16 cellular contexts compared by ENCODE assay signal in genomic region chr3:46183330-46183729, GRCh38. TPM values are rescaled to one million over a fixed set of nuclear protein-coding genes. Genes with fewer than 3 reads are reported as not detected.
DNase-seq lines count a peak whose midpoint lies in the region; ATAC-seq and TF ChIP-seq lines count a peak whose summit lies in the region.
"Had no signal": no experiment of that assay in that cellular context is flagged by ENCODE, and none has a peak within 500 bp of the region (broad histone marks: within the 10 kb centered on the region; RNA-seq: fewer than 3 reads in every experiment).

No MANE protein-coding gene starts in this region.

- H3K9me3 Mint-ChIP-seq in memory B cell: peaks cover 2% of the 10 kb centered on the region
- no peaks in the 10 kb centered on the region for H3K9me3 Mint-ChIP-seq in CD4-positive, alpha-beta T cell
- peaks cover 2% of the 10 kb centered on the region for H3K9me3 Mint-ChIP-seq in stimulated activated effector memory CD8-positive, alpha-beta T cell treated with anti-CD3 and anti-CD28 coated beads, Interleukin-12 subunit alpha, Interleukin-12 subunit beta, amount 100 ng/mL, for 72 hours
- H3K9me3 Mint-ChIP-seq: T-helper 2 cell treated with Interferon-gamma antibody and Interleukin-4, amounts not matched to agents 5 μg/mL and 100 μg/mL, for 36 hours had no signal

- no peaks in the 10 kb centered on the region for H3K9me3 ChIP-seq in CD4-positive, alpha-beta T cell (ENCODE audit: control insufficient read depth, low read length)
- H3K9me3 ChIP-seq: ovary had no signal

- peak; percentile 77 for DNase-seq in CD1c-positive myeloid dendritic cell (ENCODE audit: extremely low spot score)
- no peak for DNase-seq in HFF-Myc (ENCODE audit: extremely low read depth, low read depth)
- DNase-seq in SK-MEL-5 (ENCODE audit: low read depth, low spot score): peak; percentile 7
- no peak for DNase-seq in memory B cell (ENCODE audit: low spot score in 2 of 2)
- no peak for DNase-seq in activated effector memory CD4-positive, alpha-beta T cell treated with Interleukin-2 at 50 U/mL for 16 hours
- DNase-seq in CD4-positive, alpha-beta T cell: no peak
- DNase-seq in stimulated activated effector memory CD8-positive, alpha-beta T cell treated with anti-CD3 and anti-CD28 coated beads, Interleukin-12 subunit alpha, Interleukin-12 subunit beta, amount 100 ng/mL, for 72 hours (ENCODE audit: low spot score in 2 of 2): no peak
- DNase-seq: left cardiac atrium; NCI-H1436 treated with DMSO at 0.1 percent for 48 hours; ovary; SIG-M5; stimulated activated CD4-positive, alpha-beta T cell treated with anti-CD3 and anti-CD28 coated beads, Interleukin-2, amount 100 ng/mL, for 48 hours had no signal

- ATAC-seq in memory B cell (ENCODE audit: low read depth): no peak
- no peak for ATAC-seq in GM18907 (IDR thresholded peaks at IDR 0.05; ENCODE audit: unreplicated experiment)
- ATAC-seq in CD4-positive, alpha-beta T cell (ENCODE audit: poor library complexity): no peak
- no peak for ATAC-seq in stimulated activated effector memory CD8-positive, alpha-beta T cell treated with anti-CD3 and anti-CD28 coated beads, Interleukin-12 subunit alpha, Interleukin-12 subunit beta, amount 100 ng/mL, for 72 hours
- ATAC-seq: K562 had no signal

- POLR2A ChIA-PET in CD4-positive, alpha-beta T cell (lab: Charles Lee): no interaction called here

- peaks cover 2% of the 10 kb centered on the region for H3K36me3 Mint-ChIP-seq in memory B cell
- no peaks in the 10 kb centered on the region for H3K36me3 Mint-ChIP-seq in CD4-positive, alpha-beta T cell (ENCODE audit: low read depth)
- H3K36me3 Mint-ChIP-seq in stimulated activated effector memory CD8-positive, alpha-beta T cell treated with anti-CD3 and anti-CD28 coated beads, Interleukin-12 subunit alpha, Interleukin-12 subunit beta, amount 100 ng/mL, for 72 hours: no peaks in the 10 kb centered on the region

- H3K4me3 ChIP-seq in HFF-Myc (replicated peaks; ENCODE audit: low read depth, low read length): no peak overlapping the region
- H3K4me3 ChIP-seq: K562, ovary had no signal

- H3K27ac Mint-ChIP-seq in memory B cell: peak overlapping the region; percentile 41
- no peak overlapping the region for H3K27ac Mint-ChIP-seq in CD4-positive, alpha-beta T cell
- no peak overlapping the region for H3K27ac Mint-ChIP-seq in stimulated activated effector memory CD8-positive, alpha-beta T cell treated with anti-CD3 and anti-CD28 coated beads, Interleukin-12 subunit alpha, Interleukin-12 subunit beta, amount 100 ng/mL, for 72 hours
- H3K27ac Mint-ChIP-seq: T-helper 2 cell treated with Interferon-gamma antibody and Interleukin-4, amounts not matched to agents 5 μg/mL and 100 μg/mL, for 36 hours had no signal

- CTCF ChIA-PET in CD4-positive, alpha-beta T cell (lab: Charles Lee): no interaction called here

- no peak overlapping the region for H3K4me3 Mint-ChIP-seq in memory B cell
- H3K4me3 Mint-ChIP-seq in CD4-positive, alpha-beta T cell: no peak overlapping the region
- H3K4me3 Mint-ChIP-seq in stimulated activated effector memory CD8-positive, alpha-beta T cell treated with anti-CD3 and anti-CD28 coated beads, Interleukin-12 subunit alpha, Interleukin-12 subunit beta, amount 100 ng/mL, for 72 hours: no peak overlapping the region
- H3K4me3 Mint-ChIP-seq: T-helper 2 cell treated with Interferon-gamma antibody and Interleukin-4, amounts not matched to agents 5 μg/mL and 100 μg/mL, for 36 hours had no signal

- intact Hi-C loops in CD4-positive, alpha-beta T cell (cut with DNase I, micrococcal nuclease): no loop called here

- peak; percentile 3 for TF ChIP-seq CTCF in HFF-Myc (IDR thresholded peaks at IDR 0.05; ENCODE audit: low read depth, low read length, missing control alignments)
- TF ChIP-seq CTCF in CD4-positive, alpha-beta T cell (IDR thresholded peaks at IDR 0.05): no peak

- in situ Hi-C loops in SK-MEL-5 (cut with HindIII; ENCODE audit: low pct_unique_long_range_greater_than_20kb, low sequenced_read_pairs): no loop called here

- H3K27me3 ChIP-seq in CD4-positive, alpha-beta T cell (ENCODE audit: control insufficient read depth, insufficient read depth, low read length): no peaks in the 10 kb centered on the region
- H3K27me3 ChIP-seq: ovary had no signal

- H3K4me1 Mint-ChIP-seq in memory B cell: peaks cover 30% of the 10 kb centered on the region
- no peaks in the 10 kb centered on the region for H3K4me1 Mint-ChIP-seq in CD4-positive, alpha-beta T cell (ENCODE audit: low read depth)
- peaks cover 34% of the 10 kb centered on the region for H3K4me1 Mint-ChIP-seq in stimulated activated effector memory CD8-positive, alpha-beta T cell treated with anti-CD3 and anti-CD28 coated beads, Interleukin-12 subunit alpha, Interleukin-12 subunit beta, amount 100 ng/mL, for 72 hours

- H3K27ac ChIP-seq in CD4-positive, alpha-beta T cell (ENCODE audit: low read depth, low read length): no peak overlapping the region
- H3K27ac ChIP-seq: HL-60, ovary had no signal

- peaks cover 2% of the 10 kb centered on the region for H3K27me3 Mint-ChIP-seq in memory B cell
- peaks cover 16% of the 10 kb centered on the region for H3K27me3 Mint-ChIP-seq in CD4-positive, alpha-beta T cell

RNA-seq across cellular contexts. Expression of gene CCR1, which starts 24.8 kb away (rescaled TPM):
- total RNA-seq in SK-MEL-5 (2014; rRNA removed; shearing (Covaris generic)): 0.56 and 1.0 TPM in 2 replicates
- 1.8 and 2.1 TPM in 2 replicates for polyA plus RNA-seq in SK-MEL-5 (2015; cell fraction: cytosol; rRNA removed)
- 0.88 TPM in 1 of 2 replicates, not detected in the other for polyA plus RNA-seq in SK-MEL-5 (2015; cell fraction: nucleus; rRNA removed)
- total RNA-seq in CD4-positive, alpha-beta T cell: under 1 TPM; 0.34 to 0.38 TPM
- total RNA-seq: K562 had no signal
- polyA plus RNA-seq: K562 had no signal

RNA-seq across cellular contexts. Expression of gene CCR3, which starts 58.9 kb away (rescaled TPM):
- total RNA-seq in SK-MEL-5 (2014; rRNA removed; shearing (Covaris generic)): not detected in 2 replicates
- not detected in 2 replicates for polyA plus RNA-seq in SK-MEL-5 (2015; cell fraction: cytosol; rRNA removed)
- polyA plus RNA-seq in SK-MEL-5 (2015; cell fraction: nucleus; rRNA removed): not detected in 2 replicates
- not detected for total RNA-seq in CD4-positive, alpha-beta T cell
- total RNA-seq: K562, left cardiac atrium, ovary had no signal
- polyA plus RNA-seq: K562, ovary had no signal

Comparison
In these comparisons a context has a peak if more than half of its experiments do, and no peak if none do; other contexts are left out.
1. DNase-seq: peak in CD1c-positive myeloid dendritic cell (single experiment) and SK-MEL-5 (single experiment); none in HFF-Myc (single experiment), memory B cell (0 of 2), activated effector memory CD4-positive, alpha-beta T cell treated with Interleukin-2 at 50 U/mL for 16 hours (single experiment), CD4-positive, alpha-beta T cell (0 of 10) and stimulated activated effector memory CD8-positive, alpha-beta T cell treated with anti-CD3 and anti-CD28 coated beads, Interleukin-12 subunit alpha, Interleukin-12 subunit beta, amount 100 ng/mL, for 72 hours (0 of 2).